26 cellular contexts compared by ENCODE assay signal in genomic region chr22:33013051-33013450, GRCh38. TPM values are rescaled to one million over a fixed set of nuclear protein-coding genes. Genes with fewer than 3 reads are reported as not detected.
DNase-seq lines count a peak whose midpoint lies in the region; ATAC-seq and TF ChIP-seq lines count a peak whose summit lies in the region.
"Had no signal": no experiment of that assay in that cellular context is flagged by ENCODE, and none has a peak within 500 bp of the region (broad histone marks: within the 10 kb centered on the region; RNA-seq: fewer than 3 reads in every experiment).

No MANE protein-coding gene starts in this region.

- H2AFZ ChIP-seq in GM23338 = no peak overlapping the region
- H2AFZ ChIP-seq in OCI-LY3 (ENCODE audit: low read depth, low read length) = no peak overlapping the region

- H3K4me3 ChIP-seq in BE2C (ENCODE audit: low read depth, low read length) = no peak overlapping the region
- no peak overlapping the region for H3K4me3 ChIP-seq in GM23338
- no peak overlapping the region for H3K4me3 ChIP-seq in OCI-LY3 (ENCODE audit: low read length)
- no peak overlapping the region for H3K4me3 ChIP-seq in epithelial cell of proximal tubule (ENCODE audit: low read depth, low read length)
- H3K4me3 ChIP-seq: coronary artery, lung, SK-N-MC, thyroid gland had no signal

- H3F3A ChIP-seq in GM23338 (replicated peaks; ENCODE audit: low read depth) = no peaks in the 10 kb centered on the region

- no peaks in the 10 kb centered on the region for H3K9me3 ChIP-seq in BE2C
- H3K9me3 ChIP-seq in OCI-LY3 (ENCODE audit: insufficient read depth, low read length) = no peaks in the 10 kb centered on the region
- H3K9me3 ChIP-seq: thyroid gland had no signal

- no peaks in the 10 kb centered on the region for H3K4me1 Mint-ChIP-seq in GM23338
- peaks cover 0 to 2% (median 0%) of the 10 kb centered on the region in 4 donors for H3K4me1 Mint-ChIP-seq in naive thymus-derived CD8-positive, alpha-beta T cell
- H3K4me1 Mint-ChIP-seq: CD14-positive monocyte; neural crest cell; stimulated activated naive CD8-positive, alpha-beta T cell treated with anti-CD3 and anti-CD28 coated beads, Interleukin-15, amount 100 ng/mL, for 72 hours had no signal

- no peak overlapping the region for H3K9ac ChIP-seq in OCI-LY3 (ENCODE audit: low read length)

- H3K27ac Mint-ChIP-seq in GM23338 = no peak overlapping the region
- H3K27ac Mint-ChIP-seq in naive thymus-derived CD8-positive, alpha-beta T cell = no peak overlapping the region
- H3K27ac Mint-ChIP-seq: activated naive CD4-positive, alpha-beta T cell treated with anti-CD3 and anti-CD28 coated beads for 36 hours; activated T-cell treated with anti-CD3 and anti-CD28 coated beads, Interleukin-2, amount 50 U/mL, for 72 hours; CD14-positive monocyte; effector memory CD8-positive, alpha-beta T cell; stimulated activated naive CD8-positive, alpha-beta T cell treated with anti-CD3 and anti-CD28 coated beads, Interleukin-15, amount 100 ng/mL, for 72 hours had no signal

- H3K9me3 Mint-ChIP-seq in GM23338 = peaks cover 10% of the 10 kb centered on the region
- no peaks in the 10 kb centered on the region for H3K9me3 Mint-ChIP-seq in naive thymus-derived CD8-positive, alpha-beta T cell
- H3K9me3 Mint-ChIP-seq: activated naive CD4-positive, alpha-beta T cell treated with anti-CD3 and anti-CD28 coated beads for 36 hours; activated T-cell treated with anti-CD3 and anti-CD28 coated beads, Interleukin-2, amount 50 U/mL, for 72 hours; effector memory CD8-positive, alpha-beta T cell; stimulated activated naive CD8-positive, alpha-beta T cell treated with anti-CD3 and anti-CD28 coated beads, Interleukin-15, amount 100 ng/mL, for 72 hours had no signal

- POLR2A ChIA-PET in naive thymus-derived CD8-positive, alpha-beta T cell (lab: Charles Lee) = no interaction called here

- no peaks in the 10 kb centered on the region for H3K9me2 ChIP-seq in GM23338 (ENCODE audit: insufficient read depth)

- peaks cover 3% of the 10 kb centered on the region; the same call in 1 of the 2 replicates for H3K27me3 ChIP-seq in BE2C
- no peaks in the 10 kb centered on the region for H3K27me3 ChIP-seq in GM23338 (ENCODE audit: insufficient read depth)
- peaks cover 32% of the 10 kb centered on the region for H3K27me3 ChIP-seq in OCI-LY3 (ENCODE audit: low read depth, low read length)
- H3K27me3 ChIP-seq: thyroid gland had no signal

- H3K27ac ChIP-seq in GM23338 (ENCODE audit: low read depth) (no peak overlapping the region), OCI-LY3 (ENCODE audit: low read length) (no peak overlapping the region)
- H3K27ac ChIP-seq: coronary artery, SK-N-MC, thyroid gland had no signal

- H3K79me2 ChIP-seq in GM23338 (replicated peaks; ENCODE audit: insufficient read depth) (no peaks in the 10 kb centered on the region; the same call in 1 of the 2 replicates), OCI-LY3 (ENCODE audit: low read length) (no peaks in the 10 kb centered on the region)

- DNase-seq in BE2C (no peak), GM23338 (ENCODE audit: low spot score) (no peak), epithelial cell of proximal tubule (ENCODE audit: low read depth) (no peak), NCI-H748 treated with DMSO at 0.1 percent for 48 hours (lab: John Stamatoyannopoulos, UW) (no peak), SW480 (ENCODE audit: low spot score) (no peak)
- no peak for DNase-seq in naive thymus-derived CD8-positive, alpha-beta T cell
- DNase-seq: activated CD4-positive, alpha-beta T cell treated with anti-CD3 and anti-CD28 coated beads for 48 hours; activated naive CD4-positive, alpha-beta T cell treated with anti-CD3 and anti-CD28 coated beads for 36 hours; activated T-cell treated with anti-CD3 and anti-CD28 coated beads, Interleukin-2, amount 50 U/mL, for 72 hours; amniotic stem cell; effector memory CD8-positive, alpha-beta T cell; KBM-7; kidney glomerular epithelial cell; NCI-H187; stimulated activated CD4-positive, alpha-beta T cell treated with anti-CD3 and anti-CD28 coated beads, Interleukin-15, amount 100 ng/mL, for 24 hours; stimulated activated naive CD8-positive, alpha-beta T cell treated with anti-CD3 and anti-CD28 coated beads, Interleukin-15, amount 100 ng/mL, for 72 hours; T-helper 2 cell; thyroid gland had no signal

- H3K4me1 ChIP-seq in BE2C (no peaks in the 10 kb centered on the region), GM23338 (ENCODE audit: insufficient read depth) (0 out of 2 replicates have a peak, but pooled peaks cover 10% of the 10 kb centered on the region), OCI-LY3 (ENCODE audit: low read length) (no peaks in the 10 kb centered on the region)
- H3K4me1 ChIP-seq: thyroid gland had no signal

- H3K4me2 ChIP-seq in GM23338 (no peak overlapping the region), OCI-LY3 (ENCODE audit: low read length) (no peak overlapping the region)

- peaks cover 10% of the 10 kb centered on the region; the same call in 1 of the 2 replicates for H4K20me1 ChIP-seq in GM23338 (replicated peaks; ENCODE audit: insufficient read depth)
- no peaks in the 10 kb centered on the region for H4K20me1 ChIP-seq in OCI-LY3 (ENCODE audit: insufficient read depth, low read length)

- peak; percentile 44; the same call in 2 of the 3 replicates for ATAC-seq in GM23338
- no peak for ATAC-seq in naive thymus-derived CD8-positive, alpha-beta T cell
- no peak for ATAC-seq in GM19324 (IDR thresholded peaks at IDR 0.05; ENCODE audit: low FRiP score, unreplicated experiment)
- ATAC-seq: activated T-cell treated with anti-CD3 and anti-CD28 coated beads, Interleukin-2, amount 50 U/mL, for 72 hours; effector memory CD8-positive, alpha-beta T cell; stimulated activated naive CD8-positive, alpha-beta T cell treated with anti-CD3 and anti-CD28 coated beads, Interleukin-15, amount 100 ng/mL, for 72 hours had no signal

- H3K27me3 Mint-ChIP-seq in GM23338 (ENCODE audit: insufficient read depth, low read depth, poor library complexity) = no peaks in the 10 kb centered on the region
- peaks cover 0 to 8% (median 0%) of the 10 kb centered on the region in 5 donors for H3K27me3 Mint-ChIP-seq in naive thymus-derived CD8-positive, alpha-beta T cell
- H3K27me3 Mint-ChIP-seq: stimulated activated naive CD8-positive, alpha-beta T cell treated with anti-CD3 and anti-CD28 coated beads, Interleukin-15, amount 100 ng/mL, for 72 hours had no signal

- H3K36me3 ChIP-seq in BE2C = no peaks in the 10 kb centered on the region
- no peaks in the 10 kb centered on the region for H3K36me3 ChIP-seq in GM23338 (ENCODE audit: insufficient read depth)
- no peaks in the 10 kb centered on the region for H3K36me3 ChIP-seq in OCI-LY3 (replicated peaks; ENCODE audit: low read depth, low read length)
- H3K36me3 ChIP-seq: thyroid gland had no signal

- TF ChIP-seq CTCF in BE2C (IDR thresholded peaks at IDR 0.05; ENCODE audit: low read depth, low read length) = peak; percentile 33; the same call in 1 of the 2 replicates
- TF ChIP-seq CTCF in GM23338 (conservative IDR thresholded peaks at IDR 0.05; ENCODE audit: low read depth in 2 of 2) = peak; percentile 33 to 37; a peak in 3 of 4 replicates
- TF ChIP-seq CTCF in OCI-LY3 (IDR thresholded peaks at IDR 0.05; ENCODE audit: low read depth, low read length) = peak; percentile 24
- TF ChIP-seq CTCF in epithelial cell of proximal tubule (conservative IDR thresholded peaks at IDR 0.05; ENCODE audit: low read depth, low read length) = peak; percentile 27

- no peak overlapping the region for H3K4me3 Mint-ChIP-seq in GM23338
- H3K4me3 Mint-ChIP-seq in naive thymus-derived CD8-positive, alpha-beta T cell = no peak overlapping the region
- H3K4me3 Mint-ChIP-seq: activated naive CD4-positive, alpha-beta T cell treated with anti-CD3 and anti-CD28 coated beads for 36 hours; activated T-cell treated with anti-CD3 and anti-CD28 coated beads, Interleukin-2, amount 50 U/mL, for 72 hours; CD14-positive monocyte; effector memory CD8-positive, alpha-beta T cell; neural crest cell; stimulated activated naive CD8-positive, alpha-beta T cell treated with anti-CD3 and anti-CD28 coated beads, Interleukin-15, amount 100 ng/mL, for 72 hours had no signal

- H3K36me3 Mint-ChIP-seq in GM23338 (ENCODE audit: low read depth) = peaks cover 14% of the 10 kb centered on the region; the same call in 2 of the 3 replicates
- no peaks in the 10 kb centered on the region for H3K36me3 Mint-ChIP-seq in naive thymus-derived CD8-positive, alpha-beta T cell
- H3K36me3 Mint-ChIP-seq: CD14-positive monocyte had no signal

TF ChIP-seq in GM23338, 12 proteins besides CTCF, POLR2A, EP300 and RAD21 (continues in another document):
- TF ChIP-seq JUNB (IDR thresholded peaks at IDR 0.05; ENCODE audit: unreplicated experiment) (no peak), EZH2 (IDR thresholded peaks at IDR 0.05; ENCODE audit: low read depth, unreplicated experiment) (no peak), ZNF114 (CRISPR knock-in tag; IDR thresholded peaks at IDR 0.05) (no peak), CREB1 (CRISPR knock-in tag; IDR thresholded peaks at IDR 0.05; ENCODE audit: low read depth) (no peak)

RNA-seq across cellular contexts. Expression of gene SYN3, which starts 45.1 kb away (rescaled TPM):
- 0.42 TPM for polyA plus RNA-seq in BE2C (2012; ENCODE audit: insufficient read depth, insufficient read length, low read depth)
- 13.8 and 32.5 TPM in 2 replicates for total RNA-seq in GM23338 (2014; rRNA removed; shearing (Covaris generic))
- 13.8 and 19.2 TPM in 2 replicates for polyA plus RNA-seq in GM23338 (2016; fragmentation: Nextera tagmentation; extraction: Ambion mirVana)
- not detected in 2 replicates for total RNA-seq in epithelial cell of proximal tubule
- under 1 TPM; 0.47 to 0.55 TPM for total RNA-seq in naive thymus-derived CD8-positive, alpha-beta T cell
- not detected for polyA plus RNA-seq in naive thymus-derived CD8-positive, alpha-beta T cell
- total RNA-seq: activated naive CD4-positive, alpha-beta T cell treated with anti-CD3 and anti-CD28 coated beads for 36 hours; activated T-cell treated with anti-CD3 and anti-CD28 coated beads, Interleukin-2, amount 50 U/mL, for 72 hours; HT-29 had no signal
- polyA plus RNA-seq: CD14-positive monocyte had no signal
